ENCODE assay signal across 3 cellular contexts in genomic region chr1:16776248-16776647, GRCh38. TPM values are rescaled to one million over a fixed set of nuclear protein-coding genes. Genes with fewer than 3 reads are reported as not detected.
"Had no signal": no experiment of that assay in that cellular context is flagged by ENCODE, and none has a peak within 500 bp of the region (broad histone marks: within the 10 kb centered on the region; RNA-seq: fewer than 3 reads in every experiment).

No MANE protein-coding gene starts in this region.

RNA-seq across cellular contexts. Expression of gene RNU1-4, which starts 35.9 kb away (rescaled TPM):
- total RNA-seq: GM23248, HT1080 had no signal
- polyA plus RNA-seq: GM23248, IgD-negative memory B cell had no signal
